In genomic region chr11:125592305-125593112, GRCh38 we compare ENCODE assay signal across 1 cellular context.
TF ChIP-seq lines count a peak whose summit lies in the region.

TSS of gene STT3A (plus strand) at chr11:125592852. CDS start at chr11:125595916, 3,064 bp downstream.

TF ChIP-seq in GM12878, 131 proteins besides CTCF, POLR2A, EP300 and RAD21 (continued from another document):
- 0 out of 2 replicates have a peak, but pooled peaks have one; percentile 28 for TF ChIP-seq STAT1 (conservative IDR thresholded peaks at IDR 0.05)
- peak; percentile 69 for TF ChIP-seq NKRF (conservative IDR thresholded peaks at IDR 0.05)
- no peak for TF ChIP-seq ZNF207 (IDR thresholded peaks at IDR 0.05; ENCODE audit: borderline replicate concordance)
- TF ChIP-seq, protein P1, sequence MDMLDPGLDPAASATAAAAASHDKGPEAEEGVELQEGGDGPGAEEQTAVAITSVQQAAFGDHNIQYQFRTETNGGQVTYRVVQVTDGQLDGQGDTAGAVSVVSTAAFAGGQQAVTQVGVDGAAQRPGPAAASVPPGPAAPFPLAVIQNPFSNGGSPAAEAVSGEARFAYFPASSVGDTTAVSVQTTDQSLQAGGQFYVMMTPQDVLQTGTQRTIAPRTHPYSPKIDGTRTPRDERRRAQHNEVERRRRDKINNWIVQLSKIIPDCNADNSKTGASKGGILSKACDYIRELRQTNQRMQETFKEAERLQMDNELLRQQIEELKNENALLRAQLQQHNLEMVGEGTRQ (IDR thresholded peaks at IDR 0.05; ENCODE audit: borderline replicate concordance, low read depth, low read length) = peak; percentile 90
- peak; percentile 65; the same call in 1 of the 2 replicates for TF ChIP-seq PAX5 (IDR thresholded peaks at IDR 0.05; ENCODE audit: borderline replicate concordance, low read depth, low read length)
